Comparison of ENCODE assay signal across 29 cellular contexts in genomic region chr1:31718519-31718918, GRCh38. TPM values are rescaled to one million over a fixed set of nuclear protein-coding genes. Genes with fewer than 3 reads are reported as not detected.
"Had no signal": no experiment of that assay in that cellular context is flagged by ENCODE, and none has a peak within 500 bp of the region (broad histone marks: within the 10 kb centered on the region; RNA-seq: fewer than 3 reads in every experiment).

No MANE protein-coding gene starts in this region.

- ATAC-seq: activated CD8-positive, alpha-beta T cell treated with anti-CD3 and anti-CD28 coated beads, Interleukin-2, amount 10 ng/mL, durations not matched to agents 7 days and 5 days; K562; PC-3 had no signal

- H3K36me3 Mint-ChIP-seq: activated naive CD4-positive, alpha-beta T cell treated with anti-CD3 and anti-CD28 coated beads, Interleukin-2, amount 50 U/mL, for 24 hours; activated naive CD8-positive, alpha-beta T cell treated with anti-CD3 and anti-CD28 coated beads, Interleukin-2, amount 10 ng/mL, durations not matched to agents 7 days and 5 days had no signal

- H3K27ac Mint-ChIP-seq: activated CD4-positive, alpha-beta T cell treated with anti-CD3 and anti-CD28 coated beads, Interleukin-2, amount 10 ng/mL, durations not matched to agents 24 days and 14 days; activated CD8-positive, alpha-beta T cell treated with anti-CD3 and anti-CD28 coated beads, Interleukin-2, amount 10 ng/mL, durations not matched to agents 7 days and 5 days; activated naive CD4-positive, alpha-beta T cell treated with anti-CD3 and anti-CD28 coated beads, Interleukin-2, amount 50 U/mL, for 24 hours; activated naive CD8-positive, alpha-beta T cell treated with anti-CD3 and anti-CD28 coated beads, Interleukin-2, amount 10 ng/mL, durations not matched to agents 7 days and 5 days; activated T-cell treated with anti-CD3 and anti-CD28 coated beads, Interleukin-2, amount 50 U/mL, for 24 hours; activated T-helper 2 cell treated with anti-CD3 and anti-CD28 coated beads, Interferon-gamma antibody, Interleukin-2, Interleukin-4, amounts not matched to agents 10 μg/mL and 5 μg/mL and 100 μg/mL, durations not matched to agents 14 hours and 24 hours and 36 hours; T-helper 1 cell treated with Interleukin-12 subunit alpha and Interleukin-12 subunit beta and Interleukin-4 antibody, amounts not matched to agents 30 μg/mL and 1 μg/mL, for 36 hours; T-helper 2 cell treated with Interferon-gamma antibody and Interleukin-4, amounts not matched to agents 5 μg/mL and 100 μg/mL, for 36 hours had no signal

- H3K4me3 Mint-ChIP-seq: activated CD4-positive, alpha-beta T cell treated with anti-CD3 and anti-CD28 coated beads, Interleukin-2, amount 10 ng/mL, durations not matched to agents 24 days and 14 days; activated CD8-positive, alpha-beta T cell treated with anti-CD3 and anti-CD28 coated beads, Interleukin-2, amount 10 ng/mL, durations not matched to agents 7 days and 5 days; activated naive CD4-positive, alpha-beta T cell treated with anti-CD3 and anti-CD28 coated beads, Interleukin-2, amount 50 U/mL, for 24 hours; activated naive CD8-positive, alpha-beta T cell treated with anti-CD3 and anti-CD28 coated beads, Interleukin-2, amount 10 ng/mL, durations not matched to agents 7 days and 5 days; activated T-cell treated with anti-CD3 and anti-CD28 coated beads, Interleukin-2, amount 50 U/mL, for 24 hours; central memory CD8-positive, alpha-beta T cell; T-helper 1 cell treated with Interleukin-12 subunit alpha and Interleukin-12 subunit beta and Interleukin-4 antibody, amounts not matched to agents 30 μg/mL and 1 μg/mL, for 36 hours; T-helper 2 cell treated with Interferon-gamma antibody and Interleukin-4, amounts not matched to agents 5 μg/mL and 100 μg/mL, for 36 hours had no signal

- H3K9me3 Mint-ChIP-seq: activated CD4-positive, alpha-beta T cell treated with anti-CD3 and anti-CD28 coated beads, Interleukin-2, amount 10 ng/mL, durations not matched to agents 24 days and 14 days; activated naive CD4-positive, alpha-beta T cell treated with anti-CD3 and anti-CD28 coated beads, Interleukin-2, amount 50 U/mL, for 24 hours; activated naive CD8-positive, alpha-beta T cell treated with anti-CD3 and anti-CD28 coated beads, Interleukin-2, amount 10 ng/mL, durations not matched to agents 7 days and 5 days; activated T-cell treated with anti-CD3 and anti-CD28 coated beads, Interleukin-2, amount 50 U/mL, for 24 hours; activated T-helper 2 cell treated with anti-CD3 and anti-CD28 coated beads, Interferon-gamma antibody, Interleukin-2, Interleukin-4, amounts not matched to agents 10 μg/mL and 5 μg/mL and 100 μg/mL, durations not matched to agents 14 hours and 24 hours and 36 hours; central memory CD8-positive, alpha-beta T cell; T-helper 1 cell treated with Interleukin-12 subunit alpha and Interleukin-12 subunit beta and Interleukin-4 antibody, amounts not matched to agents 30 μg/mL and 1 μg/mL, for 36 hours; T-helper 2 cell treated with Interferon-gamma antibody and Interleukin-4, amounts not matched to agents 5 μg/mL and 100 μg/mL, for 36 hours had no signal

- DNase-seq: activated CD4-positive, alpha-beta T cell treated with anti-CD3 and anti-CD28 coated beads, Interleukin-2, amount 10 ng/mL, durations not matched to agents 24 days and 14 days; activated CD4-positive, alpha-beta T cell treated with anti-CD3 and anti-CD28 coated beads, Interleukin-2, amount 50 U/mL, for 4 hours; activated CD8-positive, alpha-beta T cell treated with anti-CD3 and anti-CD28 coated beads, Interleukin-2, amount 10 ng/mL, durations not matched to agents 7 days and 5 days; activated gamma-delta T cell; activated naive CD4-positive, alpha-beta T cell treated with Interleukin-2 at 50 U/mL for 16 hours; activated naive CD8-positive, alpha-beta T cell treated with anti-CD3 and anti-CD28 coated beads, Interleukin-2, amount 10 ng/mL, durations not matched to agents 7 days and 5 days; activated T-cell treated with anti-CD3 and anti-CD28 coated beads, Interleukin-2, amount 50 U/mL, for 24 hours; adrenal gland; anterior cingulate cortex; brain microvascular endothelial cell; NCI-H1092 treated with DMSO at 0.1 percent for 48 hours; NCI-H1417 treated with DMSO at 0.1 percent for 48 hours; NCI-H187 treated with DMSO at 0.1 percent for 48 hours; NCI-H2081; NCI-H2171 treated with DMSO at 0.1 percent for 48 hours; NCI-H226; NCI-H446 treated with DMSO at 0.1 percent for 48 hours; NCI-H524; PC-3; Peyer's patch; Right ventricle myocardium superior; RPMI8226 had no signal

- H3K27ac ChIP-seq: adrenal gland, brain microvascular endothelial cell, cardiac muscle cell, Peyer's patch had no signal

RNA-seq across cellular contexts. Expression of gene COL16A1, which starts 14.7 kb away (rescaled TPM):
- total RNA-seq: activated CD4-positive, alpha-beta T cell treated with anti-CD3 and anti-CD28 coated beads, Interleukin-2, amount 10 ng/mL, durations not matched to agents 24 days and 14 days; activated CD8-positive, alpha-beta T cell treated with anti-CD3 and anti-CD28 coated beads, Interleukin-2, amount 10 ng/mL, durations not matched to agents 7 days and 5 days; activated T-helper 2 cell treated with anti-CD3 and anti-CD28 coated beads, Interferon-gamma antibody, Interleukin-2, Interleukin-4, amounts not matched to agents 10 μg/mL and 5 μg/mL and 100 μg/mL, durations not matched to agents 14 hours and 24 hours and 36 hours had no signal
